ENCODE assay signal across 17 cellular contexts in genomic region chr4:56311299-56311975, GRCh38.
"Had no signal": no experiment of that assay in that cellular context is flagged by ENCODE, and none has a peak within 500 bp of the region (broad histone marks: within the 10 kb centered on the region; RNA-seq: fewer than 3 reads in every experiment).

No MANE protein-coding gene starts in this region.

- H3K36me3 ChIP-seq: cardiac muscle cell, esophagus muscularis mucosa, left ventricle myocardium inferior, tibial artery had no signal

- ATAC-seq: mucosa of descending colon; naive thymus-derived CD8-positive, alpha-beta T cell had no signal

- H3K9me3 ChIP-seq: esophagus muscularis mucosa, left ventricle myocardium inferior, mucosa of descending colon, tibial artery had no signal

- H3K4me3 ChIP-seq: cardiac muscle cell, esophagus muscularis mucosa, left ventricle myocardium inferior, mucosa of descending colon, tibial artery had no signal

- H3K4me1 ChIP-seq: esophagus muscularis mucosa, left ventricle myocardium inferior, tibial artery had no signal

- H3K27ac ChIP-seq: cardiac muscle cell, esophagus muscularis mucosa, left ventricle myocardium inferior, tibial artery, VCaP had no signal

- DNase-seq: activated CD4-positive, alpha-beta T cell treated with anti-CD3 and anti-CD28 coated beads for 1 hour; activated CD4-positive, alpha-beta T cell treated with anti-CD3 and anti-CD28 coated beads, Interleukin-2, amount 50 U/mL, for 4 hours; activated naive CD4-positive, alpha-beta T cell treated with anti-CD3 and anti-CD28 coated beads, Interleukin-2, amount 50 U/mL, for 16 hours; activated T-cell treated with anti-CD3 and anti-CD28 coated beads, Interleukin-2, amount 50 U/mL, for 24 hours; islet precursor cell; left ventricle myocardium inferior; mucosa of descending colon; naive thymus-derived CD8-positive, alpha-beta T cell; posterior cingulate gyrus; retina; stimulated activated CD4-positive, alpha-beta T cell treated with anti-CD3 and anti-CD28 coated beads, Interleukin-2, amount 100 ng/mL, for 48 hours; stimulated activated naive CD4-positive, alpha-beta T cell; T-helper 9 cell; tibial artery had no signal

- H3K27me3 ChIP-seq: cardiac muscle cell, esophagus muscularis mucosa, tibial artery had no signal
